Comparison of ENCODE assay signal across 1 cellular context in genomic region chr12:69585189-69586062, GRCh38.
TF ChIP-seq lines count a peak whose summit lies in the region.

Gene CCT2 (plus strand): TSS chr12:69585459. CDS start chr12:69585522, 63 bp downstream.

TF ChIP-seq in HepG2, 621 proteins besides CTCF, POLR2A, EP300 and RAD21 (continued from another document and continues in another):
- TF ChIP-seq ZHX1 (CRISPR knock-in tag; IDR thresholded peaks at IDR 0.05; ENCODE audit: low read depth) (peak; percentile 72; the same call in 1 of the 2 replicates), PHB2 (IDR thresholded peaks at IDR 0.05; ENCODE audit: partially characterized antibody) (no peak), ZBTB44 (CRISPR knock-in tag; IDR thresholded peaks at IDR 0.05) (peak; percentile 52; the same call in 1 of the 2 replicates), THAP11 (CRISPR knock-in tag; IDR thresholded peaks at IDR 0.05) (peak; percentile 85), ZSCAN9 (CRISPR knock-in tag; IDR thresholded peaks at IDR 0.05; ENCODE audit: borderline replicate concordance) (no peak), YY1 (IDR thresholded peaks at IDR 0.05; ENCODE audit: insufficient read depth, insufficient replicate concordance, low read depth, low read length) (peak; percentile 49), ZNF776 (CRISPR knock-in tag; IDR thresholded peaks at IDR 0.05) (peak; percentile 97), FOSL2 (CRISPR knock-in tag; IDR thresholded peaks at IDR 0.05) (peak; percentile 38; the same call in 1 of the 2 replicates), FOXO1 (CRISPR knock-in tag; IDR thresholded peaks at IDR 0.05) (peak; percentile 70; the same call in 1 of the 2 replicates), TOPORS (CRISPR knock-in tag; IDR thresholded peaks at IDR 0.05) (no peak), ZNF839 (CRISPR knock-in tag; IDR thresholded peaks at IDR 0.05; ENCODE audit: borderline replicate concordance) (peak; percentile 70; the same call in 1 of the 2 replicates), HMGXB4 (CRISPR knock-in tag; IDR thresholded peaks at IDR 0.05; ENCODE audit: borderline replicate concordance in 1 of 2, low read depth in 1 of 2) (peak; percentile 84 to 90), ZNF329 (CRISPR knock-in tag; IDR thresholded peaks at IDR 0.05; ENCODE audit: low read depth) (peak; percentile 48; the same call in 1 of the 2 replicates), ZNF629 (CRISPR knock-in tag; conservative IDR thresholded peaks at IDR 0.05) (0 out of 2 replicates have a peak, but pooled peaks have one; percentile 46), MAFK (conservative IDR thresholded peaks at IDR 0.05 in 1 of 2, IDR thresholded peaks at IDR 0.05 in 1 of 2; ENCODE audit: low read length in 2 of 2) (no peak), SSRP1 (CRISPR knock-in tag; IDR thresholded peaks at IDR 0.05) (peak; percentile 81; the same call in 1 of the 2 replicates), SIN3A (IDR thresholded peaks at IDR 0.05; ENCODE audit: borderline replicate concordance, low read depth, low read length) (peak; percentile 79; the same call in 1 of the 2 replicates), MAZ (IDR thresholded peaks at IDR 0.05; ENCODE audit: borderline replicate concordance, low read depth, low read length) (no peak), MAZ (CRISPR knock-in tag; IDR thresholded peaks at IDR 0.05; ENCODE audit: low read depth) (peak; percentile 80), ZNF207 (IDR thresholded peaks at IDR 0.05; ENCODE audit: borderline replicate concordance) (no peak), RFXAP (CRISPR knock-in tag; IDR thresholded peaks at IDR 0.05; ENCODE audit: borderline replicate concordance) (peak; percentile 76; the same call in 1 of the 2 replicates), ZNF230 (CRISPR knock-in tag; IDR thresholded peaks at IDR 0.05) (peak; percentile 91), ZFX (CRISPR knock-in tag; IDR thresholded peaks at IDR 0.05; ENCODE audit: low read depth) (peak; percentile 100), MEF2D (CRISPR knock-in tag; IDR thresholded peaks at IDR 0.05) (peak; percentile 89), JARID2 (CRISPR knock-in tag; IDR thresholded peaks at IDR 0.05; ENCODE audit: insufficient replicate concordance) (no peak), ZNF530 (CRISPR knock-in tag; IDR thresholded peaks at IDR 0.05; ENCODE audit: low read depth) (no peak), ZNF713 (CRISPR knock-in tag; IDR thresholded peaks at IDR 0.05) (no peak), ZBTB26 (CRISPR knock-in tag; IDR thresholded peaks at IDR 0.05; ENCODE audit: borderline replicate concordance) (peak; percentile 83), ZNF878 (CRISPR knock-in tag; IDR thresholded peaks at IDR 0.05) (peak; percentile 67; the same call in 1 of the 2 replicates), ZNF142 (CRISPR knock-in tag; IDR thresholded peaks at IDR 0.05) (peak; percentile 82; the same call in 1 of the 2 replicates), ZNF619 (CRISPR knock-in tag; IDR thresholded peaks at IDR 0.05) (0 out of 2 replicates have a peak, but pooled peaks have one; percentile 61), ZNF841 (CRISPR knock-in tag; IDR thresholded peaks at IDR 0.05; ENCODE audit: borderline replicate concordance) (no peak), SALL2 (CRISPR knock-in tag; IDR thresholded peaks at IDR 0.05) (peak; percentile 93), KAT8 (CRISPR knock-in tag; IDR thresholded peaks at IDR 0.05) (peak; percentile 90), RORA (CRISPR knock-in tag; IDR thresholded peaks at IDR 0.05) (no peak)
- TF ChIP-seq, protein P1, sequence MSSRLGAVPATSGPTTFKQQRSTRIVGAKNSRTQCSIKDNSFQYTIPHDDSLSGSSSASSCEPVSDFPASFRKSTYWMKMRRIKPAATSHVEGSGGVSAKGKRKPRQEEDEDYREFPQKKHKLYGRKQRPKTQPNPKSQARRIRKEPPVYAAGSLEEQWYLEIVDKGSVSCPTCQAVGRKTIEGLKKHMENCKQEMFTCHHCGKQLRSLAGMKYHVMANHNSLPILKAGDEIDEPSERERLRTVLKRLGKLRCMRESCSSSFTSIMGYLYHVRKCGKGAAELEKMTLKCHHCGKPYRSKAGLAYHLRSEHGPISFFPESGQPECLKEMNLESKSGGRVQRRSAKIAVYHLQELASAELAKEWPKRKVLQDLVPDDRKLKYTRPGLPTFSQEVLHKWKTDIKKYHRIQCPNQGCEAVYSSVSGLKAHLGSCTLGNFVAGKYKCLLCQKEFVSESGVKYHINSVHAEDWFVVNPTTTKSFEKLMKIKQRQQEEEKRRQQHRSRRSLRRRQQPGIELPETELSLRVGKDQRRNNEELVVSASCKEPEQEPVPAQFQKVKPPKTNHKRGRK (CRISPR knock-in tag; IDR thresholded peaks at IDR 0.05): no peak
- TF ChIP-seq, protein P2, sequence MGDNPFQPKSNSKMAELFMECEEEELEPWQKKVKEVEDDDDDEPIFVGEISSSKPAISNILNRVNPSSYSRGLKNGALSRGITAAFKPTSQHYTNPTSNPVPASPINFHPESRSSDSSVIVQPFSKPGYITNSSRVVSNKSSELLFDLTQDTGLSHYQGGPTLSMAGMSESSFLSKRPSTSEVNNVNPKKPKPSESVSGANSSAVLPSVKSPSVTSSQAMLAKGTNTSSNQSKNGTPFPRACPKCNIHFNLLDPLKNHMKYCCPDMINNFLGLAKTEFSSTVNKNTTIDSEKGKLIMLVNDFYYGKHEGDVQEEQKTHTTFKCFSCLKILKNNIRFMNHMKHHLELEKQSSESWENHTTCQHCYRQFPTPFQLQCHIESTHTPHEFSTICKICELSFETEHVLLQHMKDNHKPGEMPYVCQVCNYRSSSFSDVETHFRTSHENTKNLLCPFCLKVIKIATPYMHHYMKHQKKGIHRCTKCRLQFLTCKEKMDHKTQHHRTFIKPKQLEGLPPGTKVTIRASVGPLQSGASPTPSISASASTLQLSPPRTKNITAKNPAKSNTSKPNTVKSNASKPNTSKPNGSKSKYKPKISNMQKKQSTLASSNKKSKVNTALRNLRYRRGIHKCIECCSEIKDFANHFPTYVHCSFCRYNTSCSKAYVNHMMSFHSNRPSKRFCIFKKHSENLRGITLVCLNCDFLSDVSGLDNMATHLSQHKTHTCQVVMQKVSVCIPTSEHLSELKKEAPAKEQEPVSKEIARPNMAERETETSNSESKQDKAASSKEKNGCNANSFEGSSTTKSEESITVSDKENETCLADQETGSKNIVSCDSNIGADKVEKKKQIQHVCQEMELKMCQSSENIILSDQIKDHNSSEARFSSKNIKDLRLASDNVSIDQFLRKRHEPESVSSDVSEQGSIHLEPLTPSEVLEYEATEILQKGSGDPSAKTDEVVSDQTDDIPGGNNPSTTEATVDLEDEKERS (CRISPR knock-in tag; IDR thresholded peaks at IDR 0.05): peak; percentile 17; the same call in 1 of the 2 replicates
- TF ChIP-seq, protein P3, sequence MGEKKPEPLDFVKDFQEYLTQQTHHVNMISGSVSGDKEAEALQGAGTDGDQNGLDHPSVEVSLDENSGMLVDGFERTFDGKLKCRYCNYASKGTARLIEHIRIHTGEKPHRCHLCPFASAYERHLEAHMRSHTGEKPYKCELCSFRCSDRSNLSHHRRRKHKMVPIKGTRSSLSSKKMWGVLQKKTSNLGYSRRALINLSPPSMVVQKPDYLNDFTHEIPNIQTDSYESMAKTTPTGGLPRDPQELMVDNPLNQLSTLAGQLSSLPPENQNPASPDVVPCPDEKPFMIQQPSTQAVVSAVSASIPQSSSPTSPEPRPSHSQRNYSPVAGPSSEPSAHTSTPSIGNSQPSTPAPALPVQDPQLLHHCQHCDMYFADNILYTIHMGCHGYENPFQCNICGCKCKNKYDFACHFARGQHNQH (CRISPR knock-in tag; IDR thresholded peaks at IDR 0.05): peak; percentile 85
- TF ChIP-seq, protein P4, sequence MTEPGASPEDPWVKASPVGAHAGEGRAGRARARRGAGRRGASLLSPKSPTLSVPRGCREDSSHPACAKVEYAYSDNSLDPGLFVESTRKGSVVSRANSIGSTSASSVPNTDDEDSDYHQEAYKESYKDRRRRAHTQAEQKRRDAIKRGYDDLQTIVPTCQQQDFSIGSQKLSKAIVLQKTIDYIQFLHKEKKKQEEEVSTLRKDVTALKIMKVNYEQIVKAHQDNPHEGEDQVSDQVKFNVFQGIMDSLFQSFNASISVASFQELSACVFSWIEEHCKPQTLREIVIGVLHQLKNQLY (CRISPR knock-in tag; IDR thresholded peaks at IDR 0.05): peak; percentile 44; the same call in 1 of the 2 replicates
